1 cellular context compared by ENCODE assay signal in genomic region chr11:67626970-67627369, GRCh38.
TF ChIP-seq lines count a peak whose summit lies in the region.

No MANE protein-coding gene starts in this region.

TF ChIP-seq in WTC11, 78 proteins besides CTCF, POLR2A, EP300 and RAD21:
- no peak for TF ChIP-seq FOXP4 (CRISPR knock-in tag; IDR thresholded peaks at IDR 0.05)
- TF ChIP-seq USF2 (CRISPR knock-in tag; IDR thresholded peaks at IDR 0.05): peak; percentile 64
- TF ChIP-seq ZNF512 (CRISPR knock-in tag; IDR thresholded peaks at IDR 0.05; ENCODE audit: borderline replicate concordance): no peak
- TF ChIP-seq TEAD4 (CRISPR knock-in tag; IDR thresholded peaks at IDR 0.05): no peak
- no peak for TF ChIP-seq NR1H2 (CRISPR knock-in tag; IDR thresholded peaks at IDR 0.05)
- no peak for TF ChIP-seq ZNF219 (CRISPR knock-in tag; IDR thresholded peaks at IDR 0.05; ENCODE audit: borderline replicate concordance)
- TF ChIP-seq ATF6 (CRISPR knock-in tag; IDR thresholded peaks at IDR 0.05): no peak
- no peak for TF ChIP-seq MYBL2 (CRISPR knock-in tag; IDR thresholded peaks at IDR 0.05)
- TF ChIP-seq USF1 (CRISPR knock-in tag; IDR thresholded peaks at IDR 0.05): peak; percentile 43; the same call in 1 of the 2 replicates
- TF ChIP-seq TEAD1 (CRISPR knock-in tag; IDR thresholded peaks at IDR 0.05): no peak
